ENCODE assay signal across 22 cellular contexts in genomic region chr2:15746354-15747171, GRCh38.
DNase-seq lines count a peak whose midpoint lies in the region; TF ChIP-seq lines count a peak whose summit lies in the region.
"Had no signal": no experiment of that assay in that cellular context is flagged by ENCODE, and none has a peak within 500 bp of the region (broad histone marks: within the 10 kb centered on the region; RNA-seq: fewer than 3 reads in every experiment).

No MANE protein-coding gene starts in this region.

- no peaks in the 10 kb centered on the region for H4K20me1 ChIP-seq in hepatocyte (ENCODE audit: insufficient read depth, poor library complexity, severe bottlenecking)

- no peak overlapping the region for H2AFZ ChIP-seq in hepatocyte
- H2AFZ ChIP-seq in neuronal stem cell (ENCODE audit: low read length) = no peak overlapping the region

- H2BK15ac ChIP-seq in neuronal stem cell (ENCODE audit: low read length) = no peak overlapping the region

- no peaks in the 10 kb centered on the region for H3K27me3 Mint-ChIP-seq in Caco-2 (ENCODE audit: insufficient read depth, unreplicated experiment)
- peaks cover 3% of the 10 kb centered on the region for H3K27me3 Mint-ChIP-seq in activated CD4-positive, alpha-beta memory T cell treated with anti-CD3 and anti-CD28 coated beads, Interleukin-2, amount 10 ng/mL, durations not matched to agents 7 days and 5 days

- H3K4me1 Mint-ChIP-seq in Caco-2 (ENCODE audit: low read depth, unreplicated experiment) = peaks cover 37% of the 10 kb centered on the region
- H3K4me1 Mint-ChIP-seq in activated CD4-positive, alpha-beta memory T cell treated with anti-CD3 and anti-CD28 coated beads, Interleukin-2, amount 10 ng/mL, durations not matched to agents 7 days and 5 days = no peaks in the 10 kb centered on the region
- H3K4me1 Mint-ChIP-seq: CD14-positive monocyte; CD8-positive, alpha-beta memory T cell had no signal

- no peaks in the 10 kb centered on the region for H3K9me3 ChIP-seq in Caco-2
- H3K9me3 ChIP-seq in hepatocyte (ENCODE audit: low read depth) = no peaks in the 10 kb centered on the region
- no peaks in the 10 kb centered on the region for H3K9me3 ChIP-seq in neuronal stem cell (replicated peaks in 1 of 2; ENCODE audit: control insufficient read depth in 2 of 2, insufficient read depth in 1 of 2, low read depth in 1 of 2, low read length in 2 of 2)

- H3K9me3 Mint-ChIP-seq in Caco-2 (ENCODE audit: unreplicated experiment) = peaks cover 5% of the 10 kb centered on the region
- no peaks in the 10 kb centered on the region for H3K9me3 Mint-ChIP-seq in activated CD4-positive, alpha-beta memory T cell treated with anti-CD3 and anti-CD28 coated beads, Interleukin-2, amount 10 ng/mL, durations not matched to agents 7 days and 5 days

- H3K9ac ChIP-seq in neuronal stem cell (ENCODE audit: low read depth, low read length, poor library complexity) = no peak overlapping the region

- H3K36me3 ChIP-seq in Caco-2 (ENCODE audit: control insufficient read depth, insufficient read depth, low read length) (no peaks in the 10 kb centered on the region), hepatocyte (replicated peaks; ENCODE audit: insufficient read depth, low read depth) (no peaks in the 10 kb centered on the region), neuronal stem cell (replicated peaks in 1 of 2; ENCODE audit: control insufficient read depth in 2 of 2, insufficient read depth in 2 of 2, low read length in 2 of 2) (no peaks in the 10 kb centered on the region)
- H3K36me3 ChIP-seq: MG63, SJCRH30 had no signal

- no TSS peak for BruUV-seq in Caco-2 (replicated peaks; lab: Mats Ljungman, UMichigan)

- H3K23ac ChIP-seq in neuronal stem cell (ENCODE audit: low read depth, low read length, poor library complexity) = no peak overlapping the region

- no peak overlapping the region for H2BK5ac ChIP-seq in neuronal stem cell (ENCODE audit: low read length)

- H3K4me3 Mint-ChIP-seq in Caco-2 (ENCODE audit: unreplicated experiment) = no peak overlapping the region
- no peak overlapping the region for H3K4me3 Mint-ChIP-seq in activated CD4-positive, alpha-beta memory T cell treated with anti-CD3 and anti-CD28 coated beads, Interleukin-2, amount 10 ng/mL, durations not matched to agents 7 days and 5 days
- H3K4me3 Mint-ChIP-seq: CD8-positive, alpha-beta memory T cell had no signal

- peak overlapping the region; percentile 63 for H3K27ac ChIP-seq in hepatocyte
- peak overlapping the region; percentile 92 for H3K27ac ChIP-seq in neuronal stem cell (replicated peaks; ENCODE audit: low read length)

- no peak overlapping the region for H3K14ac ChIP-seq in neuronal stem cell (ENCODE audit: low read length)

- no peaks in the 10 kb centered on the region for H3K36me3 Mint-ChIP-seq in Caco-2 (ENCODE audit: insufficient read depth, unreplicated experiment)
- H3K36me3 Mint-ChIP-seq in activated CD4-positive, alpha-beta memory T cell treated with anti-CD3 and anti-CD28 coated beads, Interleukin-2, amount 10 ng/mL, durations not matched to agents 7 days and 5 days (ENCODE audit: low read depth) = no peaks in the 10 kb centered on the region
- H3K36me3 Mint-ChIP-seq: CD14-positive monocyte; CD8-positive, alpha-beta memory T cell had no signal

- no peaks in the 10 kb centered on the region for H3K27me3 ChIP-seq in Caco-2 (replicated peaks; ENCODE audit: control insufficient read depth, insufficient read depth, low read length)
- H3K27me3 ChIP-seq in hepatocyte = no peaks in the 10 kb centered on the region
- peaks cover 0 to 4% (median 0%) of the 10 kb centered on the region in 3 experiments for H3K27me3 ChIP-seq in neuronal stem cell (ENCODE audit: control insufficient read depth in 3 of 3, insufficient read depth in 3 of 3, low read depth in 1 of 3, low read length in 3 of 3)
- H3K27me3 ChIP-seq: MG63, SJCRH30 had no signal

- H3K18ac ChIP-seq in neuronal stem cell (ENCODE audit: low read length) = no peak overlapping the region

- no peak overlapping the region for H2AK5ac ChIP-seq in neuronal stem cell (ENCODE audit: low read depth, low read length)

- no peaks in the 10 kb centered on the region for H3K79me2 ChIP-seq in hepatocyte

- H3K4me2 ChIP-seq in hepatocyte = no peak overlapping the region
- no peak overlapping the region for H3K4me2 ChIP-seq in neuronal stem cell (ENCODE audit: insufficient read depth, low read length, poor library complexity, severe bottlenecking)

- 86% methylated on average over 3 of the region's 3 CpGs for WGBS in hepatocyte (ENCODE audit: low lambda C conversion rate, missing lambda C conversion rate)
- no CpG with 5 or more reads among the region's 3 CpGs for WGBS in neuronal stem cell (ENCODE audit: extremely low coverage in 2 of 2, insufficient read length in 2 of 2, insufficient replicate concordance in 1 of 2), 2 donors

- H4K91ac ChIP-seq in neuronal stem cell (ENCODE audit: low read depth, low read length, poor library complexity) = no peak overlapping the region

- intact Hi-C loops in Caco-2 (cut with micrococcal nuclease; ENCODE audit: unreplicated experiment) = loop anchor here (1.0 to 5.0 kb wide), 4 partner anchors 12 to 109 kb away; no protein-coding TSS in a partner anchor

- H3K4ac ChIP-seq in neuronal stem cell (ENCODE audit: low read length) = no peak overlapping the region

- POLR2A ChIA-PET in Caco-2 (lab: Charles Lee) = no interaction called here
- POLR2A ChIA-PET in activated CD4-positive, alpha-beta memory T cell treated with anti-CD3 and anti-CD28 coated beads, Interleukin-2, amount 10 ng/mL, durations not matched to agents 7 days and 5 days (lab: Charles Lee) = no interaction called here

- no peaks in the 10 kb centered on the region for H3K9me2 ChIP-seq in hepatocyte (replicated peaks; ENCODE audit: insufficient read depth)

- H4K8ac ChIP-seq in neuronal stem cell (ENCODE audit: low read depth, low read length) = no peak overlapping the region

- H2BK12ac ChIP-seq in neuronal stem cell (ENCODE audit: low read length) = peak overlapping the region; percentile 91

- H3K4me1 ChIP-seq in Caco-2 (peaks cover 62% of the 10 kb centered on the region), hepatocyte (ENCODE audit: insufficient read depth) (peaks cover 7% of the 10 kb centered on the region), neuronal stem cell (ENCODE audit: control insufficient read depth in 2 of 2, insufficient read depth in 1 of 2, low read depth in 1 of 2, low read length in 2 of 2) (peaks cover 3 to 16% of the 10 kb centered on the region in 2 donors)

- DNase-seq in Caco-2 (no peak), SK-N-DZ (ENCODE audit: low spot score) (peak; percentile 93), hepatocyte (ENCODE audit: low spot score) (no peak), neuronal stem cell (ENCODE audit: low spot score) (no peak), NCI-H69 (lab: John Stamatoyannopoulos, UW) (no peak), C1 segment of cervical spinal cord (lab: John Stamatoyannopoulos, UW) (no peak)
- no peak for DNase-seq in activated CD4-positive, alpha-beta memory T cell treated with anti-CD3 and anti-CD28 coated beads, Interleukin-2, amount 10 ng/mL, durations not matched to agents 7 days and 5 days
- DNase-seq: Calu3; CD8-positive, alpha-beta memory T cell; DND-41; H7; KBM-7; NCI-H1105 treated with DMSO at 0.1 percent for 48 hours; NCI-H146; NCI-H1930; NCI-H2107; NCI-H524; NCI-H774; PC-3 had no signal

- H3K79me1 ChIP-seq in neuronal stem cell (ENCODE audit: low read depth, low read length) = no peaks in the 10 kb centered on the region

- CTCF ChIA-PET in Caco-2 (lab: Charles Lee) = interaction anchor here (0.8 kb wide), 1 partner anchor 12 kb away, joined by 3 read pairs; no protein-coding TSS in a partner anchor
- CTCF ChIA-PET in activated CD4-positive, alpha-beta memory T cell treated with anti-CD3 and anti-CD28 coated beads, Interleukin-2, amount 10 ng/mL, durations not matched to agents 7 days and 5 days (lab: Charles Lee) = no interaction called here

- H2BK120ac ChIP-seq in neuronal stem cell (ENCODE audit: low read depth, low read length) = peak overlapping the region; percentile 88

- no peak for TF ChIP-seq CTCF in Caco-2 (IDR thresholded peaks at IDR 0.05; ENCODE audit: insufficient read depth in 1 of 2, low read depth in 1 of 2, low read length in 1 of 2, severe bottlenecking in 1 of 2, unreplicated experiment in 1 of 2)
- TF ChIP-seq CTCF in hepatocyte (IDR thresholded peaks at IDR 0.05; ENCODE audit: poor library complexity) = no peak

- H3K27ac Mint-ChIP-seq in Caco-2 (ENCODE audit: unreplicated experiment) = peak overlapping the region; percentile 93
- H3K27ac Mint-ChIP-seq in activated CD4-positive, alpha-beta memory T cell treated with anti-CD3 and anti-CD28 coated beads, Interleukin-2, amount 10 ng/mL, durations not matched to agents 7 days and 5 days = no peak overlapping the region
- H3K27ac Mint-ChIP-seq: CD8-positive, alpha-beta memory T cell had no signal

- no peak overlapping the region for H3K4me3 ChIP-seq in Caco-2 (ENCODE audit: low read depth, low read length)
- H3K4me3 ChIP-seq in hepatocyte = no peak overlapping the region
- H3K4me3 ChIP-seq in neuronal stem cell (ENCODE audit: low read length in 2 of 2) = no peak overlapping the region
- H3K4me3 ChIP-seq: MG63, SJCRH30 had no signal
